In the genomic region with DNA sequence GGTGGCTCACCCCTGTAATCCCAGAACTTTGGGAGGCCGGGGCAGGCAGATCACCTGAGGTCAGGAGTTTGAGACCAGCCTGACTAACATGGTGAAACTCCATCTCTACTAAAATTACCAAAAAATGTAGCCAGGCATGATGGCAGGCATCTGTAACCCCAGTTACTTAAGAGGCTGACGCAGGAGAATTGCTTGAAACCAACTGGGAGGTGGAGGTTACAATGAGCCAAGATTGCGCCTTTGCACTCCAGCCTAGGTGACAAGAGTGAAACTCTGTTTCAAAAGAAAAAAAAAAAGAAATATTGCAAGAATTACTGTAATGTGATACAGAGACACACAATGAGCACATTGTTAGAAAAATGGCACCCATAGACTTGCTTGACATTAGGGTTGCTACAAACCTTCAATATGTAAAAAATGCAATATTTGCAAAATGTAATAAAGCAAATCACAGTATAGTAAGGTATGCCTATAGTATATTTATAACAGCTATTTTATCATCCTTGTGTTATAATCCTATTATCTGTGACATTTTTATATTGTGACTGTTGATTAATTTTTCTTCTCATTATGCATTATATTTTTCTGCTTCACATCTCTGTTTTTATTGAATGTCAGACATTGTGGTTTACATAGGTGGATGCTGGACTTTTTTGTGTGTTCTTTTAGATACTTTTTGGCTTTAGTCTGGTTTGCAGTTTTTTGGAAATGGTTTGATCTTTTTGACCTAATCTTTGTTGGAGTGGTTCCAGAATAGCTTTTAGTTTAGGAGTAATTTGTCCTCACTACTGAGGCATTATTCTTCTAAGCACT, we compare ENCODE assay signal across 22 cellular contexts.
"Had no signal": no experiment of that assay in that cellular context is flagged by ENCODE, and none has a peak within 500 bp of the region (broad histone marks: within the 10 kb centered on the region; RNA-seq: fewer than 3 reads in every experiment).

No MANE protein-coding gene starts in this region.

- H3K27ac Mint-ChIP-seq: naive thymus-derived CD8-positive, alpha-beta T cell; stimulated activated naive B cell treated with anti-CD40 and anti-IgM and Interleukin-4, amounts not matched to agents 10 μg/mL and 1 μg/mL and 100 μg/mL, for 72 hours; type B pancreatic cell had no signal

- DNase-seq: cortex of kidney; dorsolateral prefrontal cortex; effector CD8-positive, alpha-beta T cell; foreskin melanocyte; heart left ventricle; hippocampal formation; kidney glomerular epithelial cell; mammary epithelial cell; mucosa of descending colon; naive thymus-derived CD8-positive, alpha-beta T cell; psoas muscle; retina; spleen; stimulated activated CD4-positive, alpha-beta T cell treated with anti-CD3 and anti-CD28 coated beads, Interleukin-15, amount 100 ng/mL, for 24 hours; stimulated activated CD4-positive, alpha-beta T cell treated with anti-CD3 and anti-CD28 coated beads, Interleukin-1b, Interleukin-23, amount 100 ng/mL, for 48 hours; stimulated activated CD4-positive, alpha-beta T cell treated with anti-CD3 and anti-CD28 coated beads, Interleukin-4, amount 100 ng/mL, for 4 hours; stimulated activated naive B cell treated with anti-CD40 and anti-IgM and Interleukin-4, amounts not matched to agents 10 μg/mL and 1 μg/mL and 100 μg/mL, for 72 hours; stomach; substantia nigra had no signal

- H3K36me3 Mint-ChIP-seq: naive thymus-derived CD8-positive, alpha-beta T cell had no signal

- H3K27ac ChIP-seq: heart left ventricle, neutrophil, psoas muscle, spleen, stomach had no signal

- H3K4me3 Mint-ChIP-seq: naive thymus-derived CD8-positive, alpha-beta T cell; stimulated activated naive B cell treated with anti-CD40 and anti-IgM and Interleukin-4, amounts not matched to agents 10 μg/mL and 1 μg/mL and 100 μg/mL, for 72 hours; type B pancreatic cell had no signal

- H3K27me3 Mint-ChIP-seq: stimulated activated naive B cell treated with anti-CD40 and anti-IgM and Interleukin-4, amounts not matched to agents 10 μg/mL and 1 μg/mL and 100 μg/mL, for 72 hours; type B pancreatic cell had no signal

- H3K9me3 ChIP-seq: mucosa of descending colon, neutrophil, stomach had no signal

- FAIRE-seq: urothelium cell line had no signal

- H3K4me1 Mint-ChIP-seq: naive thymus-derived CD8-positive, alpha-beta T cell; stimulated activated naive B cell treated with anti-CD40 and anti-IgM and Interleukin-4, amounts not matched to agents 10 μg/mL and 1 μg/mL and 100 μg/mL, for 72 hours had no signal

- ATAC-seq: mucosa of descending colon; naive thymus-derived CD8-positive, alpha-beta T cell; psoas muscle; stimulated activated naive B cell treated with anti-CD40 and anti-IgM and Interleukin-4, amounts not matched to agents 10 μg/mL and 1 μg/mL and 100 μg/mL, for 72 hours had no signal

- H3K4me3 ChIP-seq: dorsolateral prefrontal cortex, heart left ventricle, mucosa of descending colon, psoas muscle, spleen, stomach had no signal
